In the genomic region with DNA sequence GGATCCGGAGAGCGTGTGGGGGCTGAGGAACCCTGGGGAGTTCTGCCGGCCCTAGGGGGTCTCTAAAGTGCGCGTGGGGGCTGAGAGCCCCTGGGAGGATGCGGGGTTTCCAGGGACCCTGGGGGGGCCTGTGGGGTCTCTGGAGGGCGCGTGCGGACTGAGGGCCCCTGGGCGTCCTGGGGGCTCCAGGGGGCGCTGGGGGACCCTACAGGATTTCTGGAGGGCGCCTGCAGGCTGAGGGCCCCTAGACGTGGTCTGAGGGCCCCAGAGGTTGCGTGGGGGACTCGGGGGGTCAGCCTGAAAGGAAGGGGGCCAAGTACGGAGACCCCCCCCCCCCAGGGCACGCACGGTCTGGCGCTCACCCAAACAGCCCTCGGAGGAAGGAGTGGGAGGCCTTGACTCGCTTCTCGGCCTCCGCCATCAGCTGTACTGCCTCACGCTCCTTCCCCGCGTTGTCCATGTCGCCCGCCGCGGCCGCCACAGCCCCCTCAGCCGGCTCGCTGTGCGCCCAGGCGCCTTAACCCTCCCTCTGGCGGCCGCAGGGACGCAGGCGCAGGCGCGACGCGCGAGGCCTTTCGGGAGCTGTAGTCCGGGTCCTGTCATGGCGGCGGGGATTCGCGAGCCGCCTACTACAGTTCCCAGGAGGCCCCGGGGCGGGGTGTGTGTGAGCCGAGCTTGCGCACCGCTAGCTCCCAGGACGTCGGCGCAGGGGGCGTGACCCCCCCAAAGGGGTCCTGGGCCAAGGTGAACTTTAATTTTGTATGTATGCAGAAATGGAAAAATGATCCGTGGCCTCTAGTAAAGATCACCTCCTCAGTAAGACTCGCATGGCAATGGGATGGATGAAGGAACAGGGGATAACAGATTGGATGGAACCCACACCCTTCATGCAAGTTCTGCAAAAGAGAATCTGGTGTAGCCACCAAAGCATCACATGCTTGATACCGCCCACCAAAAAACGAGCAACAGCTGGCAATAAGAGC, we compare ENCODE assay signal across 8 cellular contexts. TPM values are rescaled to one million over a fixed set of nuclear protein-coding genes. Genes with fewer than 3 reads are reported as not detected.
A peak's percentile ranks its signal among the peaks of the same experiment; 100 is the strongest.
DNase-seq lines count a peak whose midpoint lies in the region; ATAC-seq and TF ChIP-seq lines count a peak whose summit lies in the region.

A gene (minus strand): TSS at position 546 of the 983 bp plus-strand sequence. CDS start 86 bp downstream, at position 460.

- H3K27me3 ChIP-seq in osteoblast (ENCODE audit: insufficient read depth, low read length) (no peaks in the 10 kb centered on the region), testis (no peaks in the 10 kb centered on the region)

- peaks cover 13% of the 10 kb centered on the region for H3K4me1 Mint-ChIP-seq in glutamatergic neuron (ENCODE audit: low read depth, unreplicated experiment)

- peak; percentile 90 for TF ChIP-seq POLR2A in testis (IDR thresholded peaks at IDR 0.05)

- H3K4me3 ChIP-seq in osteoblast (ENCODE audit: insufficient read depth, low read length), result peak within 1 kb of the TSS; percentile 91
- peak within 1 kb of the TSS; percentile 86 to 97 for H3K4me3 ChIP-seq in testis

- DNase-seq in NCI-H1092 treated with DMSO at 0.1 percent for 48 hours (lab: John Stamatoyannopoulos, UW), result peak; percentile 93
- peak; percentile 90 to 91 for DNase-seq in activated naive CD4-positive, alpha-beta T cell treated with anti-CD3 and anti-CD28 coated beads, Interleukin-2, amount 50 U/mL, for 72 hours (ENCODE audit: low spot score in 2 of 2)
- peak; percentile 98 for DNase-seq in glutamatergic neuron
- peak; percentile 99 for DNase-seq in osteoblast (ENCODE audit: insufficient read length, low spot score, missing footprints)
- peak; percentile 98 for DNase-seq in testis

- 0 to 2% methylated on average over 36 to 61 of the region's 64 CpGs for WGBS in testis, 2 donors

- TF ChIP-seq CTCF in GM12872 (IDR thresholded peaks at IDR 0.05; ENCODE audit: insufficient read depth, low read depth, low read length) (0 out of 3 replicates have a peak, but pooled peaks have one; percentile 1), glutamatergic neuron (IDR thresholded peaks at IDR 0.05; ENCODE audit: partially characterized antibody, unreplicated experiment) (peak; percentile 60), osteoblast (IDR thresholded peaks at IDR 0.05; ENCODE audit: extremely low read depth, low read depth, low read length) (peak; percentile 11), testis (IDR thresholded peaks at IDR 0.05) (peak; percentile 46 to 89 (median 75))

- peaks cover 36% of the 10 kb centered on the region for H3K79me2 ChIP-seq in osteoblast (ENCODE audit: insufficient read depth, low read length)

- no peaks in the 10 kb centered on the region for H4K20me1 ChIP-seq in osteoblast (ENCODE audit: insufficient read depth, low read length)

- H3K4me2 ChIP-seq in osteoblast (ENCODE audit: insufficient read depth, low read length), result peak within 1 kb of the TSS; percentile 86

- ATAC-seq in HG02642 (IDR thresholded peaks at IDR 0.05; ENCODE audit: poor library complexity, unreplicated experiment) (peak; percentile 97), SK-N-SH treated with all-trans-retinoic acid at 6 μM for 48 hours (peak; percentile 100)
- peak; percentile 99 to 100 for ATAC-seq in activated naive CD4-positive, alpha-beta T cell treated with anti-CD3 and anti-CD28 coated beads, Interleukin-2, amount 50 U/mL, for 72 hours

- peaks cover 13% of the 10 kb centered on the region for H3K4me1 ChIP-seq in osteoblast (ENCODE audit: insufficient read depth, low read length)
- peaks cover 32% of the 10 kb centered on the region for H3K4me1 ChIP-seq in testis

- H2AFZ ChIP-seq in osteoblast (ENCODE audit: low read length), result peak within 1 kb of the TSS; percentile 80

- intact Hi-C loops in testis (cut with DNase I; ENCODE audit: low total_unique reads), result loop anchor here (5.0 kb wide), 1 partner anchor 59 kb away; a partner anchor contains a TSS

- no peaks in the 10 kb centered on the region for H3K36me3 ChIP-seq in osteoblast (ENCODE audit: insufficient read depth, low read length)
- no peaks in the 10 kb centered on the region for H3K36me3 ChIP-seq in testis (ENCODE audit: low read depth, missing control alignments)

- H3K9me3 ChIP-seq in osteoblast (ENCODE audit: low read depth, low read length) (no peaks in the 10 kb centered on the region), testis (no peaks in the 10 kb centered on the region)

- no peaks in the 10 kb centered on the region for H3K9me3 Mint-ChIP-seq in activated naive CD4-positive, alpha-beta T cell treated with anti-CD3 and anti-CD28 coated beads, Interleukin-2, amount 50 U/mL, for 72 hours
- H3K9me3 Mint-ChIP-seq in glutamatergic neuron (ENCODE audit: unreplicated experiment), result peaks cover 10% of the 10 kb centered on the region

- H3K27me3 Mint-ChIP-seq in glutamatergic neuron (ENCODE audit: unreplicated experiment), result peaks cover 1% of the 10 kb centered on the region

- H3K36me3 Mint-ChIP-seq in activated naive CD4-positive, alpha-beta T cell treated with anti-CD3 and anti-CD28 coated beads, Interleukin-2, amount 50 U/mL, for 72 hours, result peaks cover 0 to 6% of the 10 kb centered on the region in 2 donors
- no peaks in the 10 kb centered on the region for H3K36me3 Mint-ChIP-seq in glutamatergic neuron (ENCODE audit: unreplicated experiment)

- H3K4me3 Mint-ChIP-seq in glutamatergic neuron (ENCODE audit: unreplicated experiment), result peak within 1 kb of the TSS; percentile 90

- peak within 1 kb of the TSS; percentile 55 to 88 for H3K27ac Mint-ChIP-seq in activated naive CD4-positive, alpha-beta T cell treated with anti-CD3 and anti-CD28 coated beads, Interleukin-2, amount 50 U/mL, for 72 hours
- peak within 1 kb of the TSS; percentile 33 for H3K27ac Mint-ChIP-seq in glutamatergic neuron (ENCODE audit: unreplicated experiment)

- H3K27ac ChIP-seq in osteoblast (ENCODE audit: low read depth, low read length) (peak within 1 kb of the TSS; percentile 70), testis (peak within 1 kb of the TSS; percentile 95)

TF ChIP-seq in SK-N-SH treated with all-trans-retinoic acid at 6 μM for 48 hours, 23 proteins besides CTCF, POLR2A, EP300 and RAD21:
- no peak for TF ChIP-seq CSDC2 (CRISPR knock-in tag; IDR thresholded peaks at IDR 0.05)
- TF ChIP-seq, protein P1, sequence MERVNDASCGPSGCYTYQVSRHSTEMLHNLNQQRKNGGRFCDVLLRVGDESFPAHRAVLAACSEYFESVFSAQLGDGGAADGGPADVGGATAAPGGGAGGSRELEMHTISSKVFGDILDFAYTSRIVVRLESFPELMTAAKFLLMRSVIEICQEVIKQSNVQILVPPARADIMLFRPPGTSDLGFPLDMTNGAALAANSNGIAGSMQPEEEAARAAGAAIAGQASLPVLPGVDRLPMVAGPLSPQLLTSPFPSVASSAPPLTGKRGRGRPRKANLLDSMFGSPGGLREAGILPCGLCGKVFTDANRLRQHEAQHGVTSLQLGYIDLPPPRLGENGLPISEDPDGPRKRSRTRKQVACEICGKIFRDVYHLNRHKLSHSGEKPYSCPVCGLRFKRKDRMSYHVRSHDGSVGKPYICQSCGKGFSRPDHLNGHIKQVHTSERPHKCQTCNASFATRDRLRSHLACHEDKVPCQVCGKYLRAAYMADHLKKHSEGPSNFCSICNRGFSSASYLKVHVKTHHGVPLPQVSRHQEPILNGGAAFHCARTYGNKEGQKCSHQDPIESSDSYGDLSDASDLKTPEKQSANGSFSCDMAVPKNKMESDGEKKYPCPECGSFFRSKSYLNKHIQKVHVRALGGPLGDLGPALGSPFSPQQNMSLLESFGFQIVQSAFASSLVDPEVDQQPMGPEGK (CRISPR knock-in tag; IDR thresholded peaks at IDR 0.05; ENCODE audit: borderline replicate concordance), result peak; percentile 34; the same call in 1 of the 2 replicates
TF ChIP-seq in SK-N-SH treated with all-trans-retinoic acid at 6 μM for 48 hours: peak in this region for 1.

RNA-seq across cellular contexts. Expression of the gene that starts here (rescaled TPM):
- 10 to 100 TPM; 10.1 to 16.2 TPM for total RNA-seq in activated naive CD4-positive, alpha-beta T cell treated with anti-CD3 and anti-CD28 coated beads, Interleukin-2, amount 50 U/mL, for 72 hours
- total RNA-seq in glutamatergic neuron (ENCODE audit: unreplicated experiment) (74.1 TPM), osteoblast (9.4 and 14.1 TPM in 2 replicates), testis (10 to 100 TPM; 37.8 to 40.4 TPM)
- 14.7 TPM for polyA plus RNA-seq in testis (ENCODE audit: insufficient read depth, low read depth, low replicate concordance)

Comparison
In these comparisons a context has a peak if more than half of its experiments do, and no peak if none do; other contexts are left out.
1. Peak in every context shown above with its lines: DNase-seq, ATAC-seq, H3K4me3 ChIP-seq and H3K27ac ChIP-seq.
2. CTCF ChIP-seq: peak in every context shown above with its lines; median percentile 75 in testis; 60 in glutamatergic neuron; 11 in osteoblast; 1 in GM12872.